8 cellular contexts compared by ENCODE assay signal in the genomic region with DNA sequence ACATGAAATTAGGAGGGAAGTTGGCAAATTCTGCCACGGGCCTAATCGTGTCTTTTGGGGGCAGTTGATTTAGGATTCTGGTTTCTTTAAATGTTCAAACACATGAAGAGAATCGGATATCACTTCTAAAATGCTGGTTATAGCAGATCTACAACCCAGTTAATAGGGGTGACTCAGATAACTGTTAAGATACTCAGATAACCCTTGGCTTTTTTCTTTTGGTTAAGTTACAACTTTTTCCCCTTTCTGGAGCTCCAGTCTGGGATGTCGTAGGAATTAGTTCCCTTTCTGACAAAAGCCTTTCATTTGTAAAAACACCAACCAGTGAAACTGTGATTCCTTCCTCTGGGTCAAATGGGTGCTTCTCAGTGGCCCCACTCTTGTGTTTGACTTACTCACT. TPM values are rescaled to one million over a fixed set of nuclear protein-coding genes. Genes with fewer than 3 reads are reported as not detected.
DNase-seq lines count a peak whose midpoint lies in the region; ATAC-seq and TF ChIP-seq lines count a peak whose summit lies in the region.

No MANE protein-coding gene starts in this region.

- peak overlapping the region; percentile 75 for H3K27ac Mint-ChIP-seq in chondrocyte (ENCODE audit: unreplicated experiment)
- peak overlapping the region in 6 of 9 donors; percentile 19 to 76 (median 58) for H3K27ac Mint-ChIP-seq in naive thymus-derived CD4-positive, alpha-beta T cell

- H3K9ac ChIP-seq in IMR-90 (ENCODE audit: low read depth, low read length), result 0 out of 2 replicates have a peak overlapping the region, but pooled peaks have one; percentile 27

- CTCF ChIA-PET in IMR-90 (lab: Yijun Ruan, JAX), result no interaction called here
- CTCF ChIA-PET in naive thymus-derived CD4-positive, alpha-beta T cell (lab: Charles Lee), result interaction anchor here (1.8 kb wide), 1 partner anchor 49 kb away, joined by 12 read pairs; no protein-coding TSS in a partner anchor

- no peak overlapping the region for H2AK9ac ChIP-seq in IMR-90 (replicated peaks; ENCODE audit: low read depth, low read length, poor library complexity)

- H3K79me1 ChIP-seq in IMR-90 (ENCODE audit: low read depth in 1 of 2, low read length in 2 of 2), result peaks cover 8 to 29% of the 10 kb centered on the region in 2 experiments; a peak in 2 of 4 replicates

- H3K27me3 Mint-ChIP-seq in chondrocyte (ENCODE audit: low read depth), result no peaks in the 10 kb centered on the region
- peaks cover 0 to 73% (median 5%) of the 10 kb centered on the region in 5 donors for H3K27me3 Mint-ChIP-seq in naive thymus-derived CD4-positive, alpha-beta T cell

- H3K27me3 ChIP-seq in ACC112 (ENCODE audit: insufficient read depth, low read length), result no peaks in the 10 kb centered on the region
- H3K27me3 ChIP-seq in IMR-90 (ENCODE audit: control insufficient read depth, insufficient read depth, low read length), result no peaks in the 10 kb centered on the region
- peaks cover 0 to 7% of the 10 kb centered on the region in 2 donors for H3K27me3 ChIP-seq in naive thymus-derived CD4-positive, alpha-beta T cell (ENCODE audit: control insufficient read depth in 2 of 2, insufficient read depth in 2 of 2, low read length in 2 of 2)

- no peak for TF ChIP-seq CTCF in IMR-90 (conservative IDR thresholded peaks at IDR 0.05; ENCODE audit: low read depth, low read length)
- no peak for TF ChIP-seq CTCF in chondrocyte (IDR thresholded peaks at IDR 0.05)

- H2BK20ac ChIP-seq in IMR-90 (ENCODE audit: low read depth, low read length), result no peak overlapping the region

- no peak for TF ChIP-seq POLR2A in IMR-90 (IDR thresholded peaks at IDR 0.05; ENCODE audit: low read depth, low read length)

- H3K36me3 ChIP-seq in ACC112 (ENCODE audit: insufficient read depth, low read length) (no peaks in the 10 kb centered on the region), IMR-90 (ENCODE audit: control insufficient read depth, insufficient read depth, low read length) (no peaks in the 10 kb centered on the region)
- no peaks in the 10 kb centered on the region for H3K36me3 ChIP-seq in naive thymus-derived CD4-positive, alpha-beta T cell (ENCODE audit: control insufficient read depth in 2 of 3, insufficient read depth in 3 of 3, low read length in 3 of 3)

- H4K8ac ChIP-seq in IMR-90 (ENCODE audit: low read depth in 2 of 2, low read length in 2 of 2), result no peak overlapping the region

- H2BK15ac ChIP-seq in IMR-90 (ENCODE audit: low read depth, low read length), result no peak overlapping the region

- no TSS peak for BruUV-seq in IMR-90 (replicated peaks; lab: Mats Ljungman, UMichigan)

- POLR2A ChIA-PET in IMR-90 (lab: Charles Lee; ENCODE audit: unreplicated experiment), result interaction anchor here (0.6 to 1.6 kb wide), 3 partner anchors 11 to 23 kb away, joined by 3 to 6 read pairs (median 3); a partner anchor contains a TSS
- POLR2A ChIA-PET in naive thymus-derived CD4-positive, alpha-beta T cell (lab: Charles Lee), result interaction anchor here (0.9 to 2.9 kb wide), 7 partner anchors 11 to 49 kb away, joined by 3 to 16 read pairs (median 4); a partner anchor contains a TSS

- dilution Hi-C loops in IMR-90 (cut with HindIII; ENCODE audit: low sequenced_read_pairs, unreplicated experiment), result no loop called here

- H3K27ac ChIP-seq in ACC112 (ENCODE audit: low read depth, low read length) (peak overlapping the region; percentile 12; the same call in 1 of the 2 replicates), IMR-90 (ENCODE audit: insufficient read depth, low read length) (no peak overlapping the region)
- no peak overlapping the region for H3K27ac ChIP-seq in naive thymus-derived CD4-positive, alpha-beta T cell (ENCODE audit: low read depth, low read length)

- no peaks in the 10 kb centered on the region for H3K9me3 Mint-ChIP-seq in chondrocyte (ENCODE audit: low read depth)
- H3K9me3 Mint-ChIP-seq in naive thymus-derived CD4-positive, alpha-beta T cell, result no peaks in the 10 kb centered on the region

- H2AK5ac ChIP-seq in IMR-90 (ENCODE audit: low read depth, low read length), result no peak overlapping the region

- H4K20me1 ChIP-seq in IMR-90 (ENCODE audit: insufficient read depth, low read length), result no peaks in the 10 kb centered on the region

- H3K4me1 Mint-ChIP-seq in chondrocyte (ENCODE audit: low read depth), result peaks cover 15% of the 10 kb centered on the region
- peaks cover 11 to 71% (median 56%) of the 10 kb centered on the region in 7 donors for H3K4me1 Mint-ChIP-seq in naive thymus-derived CD4-positive, alpha-beta T cell

- peak overlapping the region; percentile 39; the same call in 1 of the 2 replicates for H3K18ac ChIP-seq in IMR-90 (ENCODE audit: low read depth, low read length)

- H3K36me3 Mint-ChIP-seq in chondrocyte (ENCODE audit: low read depth), result no peaks in the 10 kb centered on the region
- H3K36me3 Mint-ChIP-seq in naive thymus-derived CD4-positive, alpha-beta T cell, result peaks cover 0 to 3% (median 0%) of the 10 kb centered on the region in 5 donors

- intact Hi-C loops in IMR-90 (cut with micrococcal nuclease), result loop anchor here (5.0 kb wide), 1 partner anchor 54 kb away; no protein-coding TSS in a partner anchor
- intact Hi-C loops in naive thymus-derived CD4-positive, alpha-beta T cell (cut with micrococcal nuclease), result loop anchor here (5.0 to 10.0 kb wide), 3 partner anchors 36 to 1038 kb away; a partner anchor contains a TSS

- ATAC-seq in IMR-90 (ENCODE audit: low read depth) (no peak), GM21526 (IDR thresholded peaks at IDR 0.05; ENCODE audit: low FRiP score, unreplicated experiment) (no peak), GM18517 (IDR thresholded peaks at IDR 0.05; ENCODE audit: unreplicated experiment) (no peak)
- no peak for ATAC-seq in naive thymus-derived CD4-positive, alpha-beta T cell

- H3K4me1 ChIP-seq in ACC112 (ENCODE audit: control insufficient read depth, insufficient read depth, low read length, unreplicated experiment) (peaks cover 15% of the 10 kb centered on the region), IMR-90 (ENCODE audit: control insufficient read depth, insufficient read depth, low read length) (peaks cover 9% of the 10 kb centered on the region)
- H3K4me1 ChIP-seq in naive thymus-derived CD4-positive, alpha-beta T cell (ENCODE audit: control insufficient read depth in 2 of 2, insufficient read depth in 2 of 2, low read length in 2 of 2), result peaks cover 9 to 23% of the 10 kb centered on the region in 2 donors

- H3K56ac ChIP-seq in IMR-90 (ENCODE audit: extremely low read depth, insufficient read depth, low read length), result no peak overlapping the region

- TF ChIP-seq RAD21 in IMR-90 (IDR thresholded peaks at IDR 0.05; ENCODE audit: low read length), result no peak

- H3K14ac ChIP-seq in IMR-90 (replicated peaks; ENCODE audit: low read depth, low read length), result no peak overlapping the region

- H3K9me3 ChIP-seq in IMR-90 (ENCODE audit: control insufficient read depth, insufficient read depth, low read length), result no peaks in the 10 kb centered on the region
- H3K9me3 ChIP-seq in naive thymus-derived CD4-positive, alpha-beta T cell (ENCODE audit: control insufficient read depth in 2 of 3, low read length in 3 of 3), result no peaks in the 10 kb centered on the region

- H2AFZ ChIP-seq in ACC112 (ENCODE audit: low read length, unreplicated experiment), result peak overlapping the region; percentile 95
- H2AFZ ChIP-seq in IMR-90 (replicated peaks; ENCODE audit: low read length, poor library complexity), result no peak overlapping the region

- peaks cover 16% of the 10 kb centered on the region for H3K79me2 ChIP-seq in ACC112 (ENCODE audit: control insufficient read depth, insufficient read depth, low read length, unreplicated experiment)

- no peak overlapping the region for H2BK120ac ChIP-seq in IMR-90 (ENCODE audit: low read depth, low read length)

- peak overlapping the region; percentile 90 for H3K4me3 ChIP-seq in ACC112 (ENCODE audit: low read depth, low read length)
- peak overlapping the region; percentile 66 for H3K4me3 ChIP-seq in IMR-90 (ENCODE audit: insufficient read depth, low read depth, low read length)
- H3K4me3 ChIP-seq in naive thymus-derived CD4-positive, alpha-beta T cell (ENCODE audit: low read length), result peak overlapping the region; percentile 65

- H4K5ac ChIP-seq in IMR-90 (ENCODE audit: low read depth, low read length), result no peak overlapping the region

- no peak overlapping the region for H3K4ac ChIP-seq in IMR-90 (ENCODE audit: low read depth, low read length)

- WGBS in IMR-90 (ENCODE audit: extremely low coverage in 2 of 2, insufficient read length in 1 of 2), 2 experiments, result no CpG with 5 or more reads among the region's 4 CpGs

- H4K91ac ChIP-seq in IMR-90 (ENCODE audit: insufficient read depth, low read depth, low read length), result no peak overlapping the region

- no peak overlapping the region for H3K23ac ChIP-seq in IMR-90 (ENCODE audit: low read depth, low read length)

- DNase-seq in IMR-90 (no peak), chondrocyte (ENCODE audit: low spot score) (no peak), DMS114 treated with DMSO at 0.1 percent for 48 hours (lab: John Stamatoyannopoulos, UW; ENCODE audit: unreplicated experiment) (no peak)
- DNase-seq in naive thymus-derived CD4-positive, alpha-beta T cell, result no peak
- DNase-seq in stimulated activated CD4-positive, alpha-beta T cell treated with anti-CD3 and anti-CD28 coated beads, Interleukin-12 subunit alpha, Interleukin-12 subunit beta, amount 100 ng/mL, for 4 hours, result no peak

- in situ Hi-C loops in IMR-90 (cut with MboI; ENCODE audit: low sequenced_read_pairs), result no loop called here

- H3K9me1 ChIP-seq in IMR-90 (ENCODE audit: insufficient read depth, low read length), result 0 out of 2 replicates have a peak, but pooled peaks cover 5% of the 10 kb centered on the region

- no peak overlapping the region for H2BK5ac ChIP-seq in IMR-90 (ENCODE audit: low read depth, low read length, poor library complexity, severe bottlenecking)

- peak overlapping the region; percentile 84 for H3K4me3 Mint-ChIP-seq in chondrocyte (ENCODE audit: unreplicated experiment)
- peak overlapping the region; percentile 79 to 91 (median 88) for H3K4me3 Mint-ChIP-seq in naive thymus-derived CD4-positive, alpha-beta T cell

- H3K4me2 ChIP-seq in IMR-90 (ENCODE audit: low read depth, low read length), result peak overlapping the region; percentile 98

RNA-seq across cellular contexts. Expression of a gene that starts 1.0 kb away (rescaled TPM):
- 9.7 TPM in 2 replicates for total RNA-seq in IMR-90 (2012; rRNA removed)
- 5.9 and 7.4 TPM in 2 replicates for polyA plus RNA-seq in IMR-90 (2012; rRNA removed)
- polyA plus RNA-seq in IMR-90 (2012; cell fraction: cytosol; rRNA removed), result 1.2 and 1.6 TPM in 2 replicates
- polyA plus RNA-seq in IMR-90 (2012; cell fraction: nucleus; rRNA removed; ENCODE audit: low replicate concordance), result 2.8 and 14.1 TPM in 2 replicates
- 4.1 to 5.0 TPM (median 4.7 TPM) in 3 replicates for total RNA-seq in chondrocyte
- 1 to 10 TPM in 4 of 5 experiments, under 1 TPM in 1; 0.65 to 9.6 (median 2.1) TPM for total RNA-seq in naive thymus-derived CD4-positive, alpha-beta T cell
- 1 to 10 TPM; 3.2 to 3.9 TPM for polyA plus RNA-seq in naive thymus-derived CD4-positive, alpha-beta T cell

RNA-seq across cellular contexts. Expression of a gene that starts 22.7 kb away (rescaled TPM):
- 17.4 and 23.1 TPM in 2 replicates for total RNA-seq in IMR-90 (2012; rRNA removed)
- 13.7 and 13.9 TPM in 2 replicates for polyA plus RNA-seq in IMR-90 (2012; rRNA removed)
- polyA plus RNA-seq in IMR-90 (2012; cell fraction: cytosol; rRNA removed), result 8.7 and 8.9 TPM in 2 replicates
- 9.7 and 14.1 TPM in 2 replicates for polyA plus RNA-seq in IMR-90 (2012; cell fraction: nucleus; rRNA removed; ENCODE audit: low replicate concordance)
- 29.2 to 41.1 TPM (median 32.5 TPM) in 3 replicates for total RNA-seq in chondrocyte
- 10 to 100 TPM in 4 of 5 experiments, 1 to 10 TPM in 1; 9.1 to 17.1 (median 13.3) TPM for total RNA-seq in naive thymus-derived CD4-positive, alpha-beta T cell
- polyA plus RNA-seq in naive thymus-derived CD4-positive, alpha-beta T cell, result 1 to 10 TPM; 1.8 to 3.2 TPM
